In the genomic region with DNA sequence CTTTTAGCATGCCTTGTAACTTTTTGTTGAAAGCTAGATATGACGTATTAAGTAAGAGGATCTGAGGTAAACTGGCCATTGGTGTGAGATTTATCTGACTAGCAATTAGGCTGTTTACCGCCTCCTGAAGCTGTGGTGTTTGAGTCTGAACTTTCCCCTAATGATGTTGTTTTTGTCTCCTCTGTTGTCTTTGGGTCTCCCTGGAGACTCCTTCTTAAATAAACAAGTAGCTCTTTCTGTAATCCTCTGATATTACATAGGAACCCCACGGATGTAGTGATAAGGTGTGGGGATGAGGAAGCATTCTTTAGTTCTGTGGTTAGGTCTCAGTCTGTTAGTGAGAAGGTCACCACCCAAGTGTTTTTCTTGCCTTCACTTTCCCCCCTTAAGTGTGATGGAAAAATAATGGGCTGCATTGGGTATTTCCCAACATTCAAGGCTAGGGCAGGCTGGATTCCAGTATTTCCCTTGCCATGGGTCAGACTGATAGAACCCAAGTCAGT, we compare ENCODE assay signal across 1 cellular context.
A peak's percentile ranks its signal among the peaks of the same experiment; 100 is the strongest.
TF ChIP-seq lines count a peak whose summit lies in the region.

No MANE protein-coding gene starts in this region.

TF ChIP-seq in K562, 482 proteins besides CTCF, POLR2A, EP300 and RAD21 (continued from another document and continues in another):
- TF ChIP-seq CBX3 (IDR thresholded peaks at IDR 0.05; ENCODE audit: borderline replicate concordance in 1 of 2, low read length in 2 of 2) = 0 out of 3 replicates have a peak, but pooled peaks of 1 of the 2 experiments have one; percentile 20
- TF ChIP-seq MAFK (IDR thresholded peaks at IDR 0.05; ENCODE audit: low read length) = peak; percentile 63
- TF ChIP-seq JUND (IDR thresholded peaks at IDR 0.05; ENCODE audit: borderline replicate concordance, low read depth, low read length) = peak; percentile 20; the same call in 1 of the 2 replicates
- TF ChIP-seq JUND (tag; IDR thresholded peaks at IDR 0.05; ENCODE audit: borderline replicate concordance, low read depth, low read length) = peak; percentile 33; the same call in 2 of the 3 replicates
- TF ChIP-seq SOX6 (IDR thresholded peaks at IDR 0.05) = peak; percentile 88
- no peak for TF ChIP-seq MCM3 (IDR thresholded peaks at IDR 0.05)
- TF ChIP-seq, protein P1, sequence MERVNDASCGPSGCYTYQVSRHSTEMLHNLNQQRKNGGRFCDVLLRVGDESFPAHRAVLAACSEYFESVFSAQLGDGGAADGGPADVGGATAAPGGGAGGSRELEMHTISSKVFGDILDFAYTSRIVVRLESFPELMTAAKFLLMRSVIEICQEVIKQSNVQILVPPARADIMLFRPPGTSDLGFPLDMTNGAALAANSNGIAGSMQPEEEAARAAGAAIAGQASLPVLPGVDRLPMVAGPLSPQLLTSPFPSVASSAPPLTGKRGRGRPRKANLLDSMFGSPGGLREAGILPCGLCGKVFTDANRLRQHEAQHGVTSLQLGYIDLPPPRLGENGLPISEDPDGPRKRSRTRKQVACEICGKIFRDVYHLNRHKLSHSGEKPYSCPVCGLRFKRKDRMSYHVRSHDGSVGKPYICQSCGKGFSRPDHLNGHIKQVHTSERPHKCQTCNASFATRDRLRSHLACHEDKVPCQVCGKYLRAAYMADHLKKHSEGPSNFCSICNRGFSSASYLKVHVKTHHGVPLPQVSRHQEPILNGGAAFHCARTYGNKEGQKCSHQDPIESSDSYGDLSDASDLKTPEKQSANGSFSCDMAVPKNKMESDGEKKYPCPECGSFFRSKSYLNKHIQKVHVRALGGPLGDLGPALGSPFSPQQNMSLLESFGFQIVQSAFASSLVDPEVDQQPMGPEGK (CRISPR knock-in tag; IDR thresholded peaks at IDR 0.05; ENCODE audit: borderline replicate concordance) = no peak
- TF ChIP-seq U2AF1 (optimal IDR thresholded peaks at IDR 0.05; ENCODE audit: low read depth, low read length) = no peak
- TF ChIP-seq, protein P2, sequence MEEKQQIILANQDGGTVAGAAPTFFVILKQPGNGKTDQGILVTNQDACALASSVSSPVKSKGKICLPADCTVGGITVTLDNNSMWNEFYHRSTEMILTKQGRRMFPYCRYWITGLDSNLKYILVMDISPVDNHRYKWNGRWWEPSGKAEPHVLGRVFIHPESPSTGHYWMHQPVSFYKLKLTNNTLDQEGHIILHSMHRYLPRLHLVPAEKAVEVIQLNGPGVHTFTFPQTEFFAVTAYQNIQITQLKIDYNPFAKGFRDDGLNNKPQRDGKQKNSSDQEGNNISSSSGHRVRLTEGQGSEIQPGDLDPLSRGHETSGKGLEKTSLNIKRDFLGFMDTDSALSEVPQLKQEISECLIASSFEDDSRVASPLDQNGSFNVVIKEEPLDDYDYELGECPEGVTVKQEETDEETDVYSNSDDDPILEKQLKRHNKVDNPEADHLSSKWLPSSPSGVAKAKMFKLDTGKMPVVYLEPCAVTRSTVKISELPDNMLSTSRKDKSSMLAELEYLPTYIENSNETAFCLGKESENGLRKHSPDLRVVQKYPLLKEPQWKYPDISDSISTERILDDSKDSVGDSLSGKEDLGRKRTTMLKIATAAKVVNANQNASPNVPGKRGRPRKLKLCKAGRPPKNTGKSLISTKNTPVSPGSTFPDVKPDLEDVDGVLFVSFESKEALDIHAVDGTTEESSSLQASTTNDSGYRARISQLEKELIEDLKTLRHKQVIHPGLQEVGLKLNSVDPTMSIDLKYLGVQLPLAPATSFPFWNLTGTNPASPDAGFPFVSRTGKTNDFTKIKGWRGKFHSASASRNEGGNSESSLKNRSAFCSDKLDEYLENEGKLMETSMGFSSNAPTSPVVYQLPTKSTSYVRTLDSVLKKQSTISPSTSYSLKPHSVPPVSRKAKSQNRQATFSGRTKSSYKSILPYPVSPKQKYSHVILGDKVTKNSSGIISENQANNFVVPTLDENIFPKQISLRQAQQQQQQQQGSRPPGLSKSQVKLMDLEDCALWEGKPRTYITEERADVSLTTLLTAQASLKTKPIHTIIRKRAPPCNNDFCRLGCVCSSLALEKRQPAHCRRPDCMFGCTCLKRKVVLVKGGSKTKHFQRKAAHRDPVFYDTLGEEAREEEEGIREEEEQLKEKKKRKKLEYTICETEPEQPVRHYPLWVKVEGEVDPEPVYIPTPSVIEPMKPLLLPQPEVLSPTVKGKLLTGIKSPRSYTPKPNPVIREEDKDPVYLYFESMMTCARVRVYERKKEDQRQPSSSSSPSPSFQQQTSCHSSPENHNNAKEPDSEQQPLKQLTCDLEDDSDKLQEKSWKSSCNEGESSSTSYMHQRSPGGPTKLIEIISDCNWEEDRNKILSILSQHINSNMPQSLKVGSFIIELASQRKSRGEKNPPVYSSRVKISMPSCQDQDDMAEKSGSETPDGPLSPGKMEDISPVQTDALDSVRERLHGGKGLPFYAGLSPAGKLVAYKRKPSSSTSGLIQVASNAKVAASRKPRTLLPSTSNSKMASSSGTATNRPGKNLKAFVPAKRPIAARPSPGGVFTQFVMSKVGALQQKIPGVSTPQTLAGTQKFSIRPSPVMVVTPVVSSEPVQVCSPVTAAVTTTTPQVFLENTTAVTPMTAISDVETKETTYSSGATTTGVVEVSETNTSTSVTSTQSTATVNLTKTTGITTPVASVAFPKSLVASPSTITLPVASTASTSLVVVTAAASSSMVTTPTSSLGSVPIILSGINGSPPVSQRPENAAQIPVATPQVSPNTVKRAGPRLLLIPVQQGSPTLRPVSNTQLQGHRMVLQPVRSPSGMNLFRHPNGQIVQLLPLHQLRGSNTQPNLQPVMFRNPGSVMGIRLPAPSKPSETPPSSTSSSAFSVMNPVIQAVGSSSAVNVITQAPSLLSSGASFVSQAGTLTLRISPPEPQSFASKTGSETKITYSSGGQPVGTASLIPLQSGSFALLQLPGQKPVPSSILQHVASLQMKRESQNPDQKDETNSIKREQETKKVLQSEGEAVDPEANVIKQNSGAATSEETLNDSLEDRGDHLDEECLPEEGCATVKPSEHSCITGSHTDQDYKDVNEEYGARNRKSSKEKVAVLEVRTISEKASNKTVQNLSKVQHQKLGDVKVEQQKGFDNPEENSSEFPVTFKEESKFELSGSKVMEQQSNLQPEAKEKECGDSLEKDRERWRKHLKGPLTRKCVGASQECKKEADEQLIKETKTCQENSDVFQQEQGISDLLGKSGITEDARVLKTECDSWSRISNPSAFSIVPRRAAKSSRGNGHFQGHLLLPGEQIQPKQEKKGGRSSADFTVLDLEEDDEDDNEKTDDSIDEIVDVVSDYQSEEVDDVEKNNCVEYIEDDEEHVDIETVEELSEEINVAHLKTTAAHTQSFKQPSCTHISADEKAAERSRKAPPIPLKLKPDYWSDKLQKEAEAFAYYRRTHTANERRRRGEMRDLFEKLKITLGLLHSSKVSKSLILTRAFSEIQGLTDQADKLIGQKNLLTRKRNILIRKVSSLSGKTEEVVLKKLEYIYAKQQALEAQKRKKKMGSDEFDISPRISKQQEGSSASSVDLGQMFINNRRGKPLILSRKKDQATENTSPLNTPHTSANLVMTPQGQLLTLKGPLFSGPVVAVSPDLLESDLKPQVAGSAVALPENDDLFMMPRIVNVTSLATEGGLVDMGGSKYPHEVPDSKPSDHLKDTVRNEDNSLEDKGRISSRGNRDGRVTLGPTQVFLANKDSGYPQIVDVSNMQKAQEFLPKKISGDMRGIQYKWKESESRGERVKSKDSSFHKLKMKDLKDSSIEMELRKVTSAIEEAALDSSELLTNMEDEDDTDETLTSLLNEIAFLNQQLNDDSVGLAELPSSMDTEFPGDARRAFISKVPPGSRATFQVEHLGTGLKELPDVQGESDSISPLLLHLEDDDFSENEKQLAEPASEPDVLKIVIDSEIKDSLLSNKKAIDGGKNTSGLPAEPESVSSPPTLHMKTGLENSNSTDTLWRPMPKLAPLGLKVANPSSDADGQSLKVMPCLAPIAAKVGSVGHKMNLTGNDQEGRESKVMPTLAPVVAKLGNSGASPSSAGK (IDR thresholded peaks at IDR 0.05) = no peak
- TF ChIP-seq CEBPG (CRISPR knock-in tag; IDR thresholded peaks at IDR 0.05) = no peak
- TF ChIP-seq CEBPG (tag; conservative IDR thresholded peaks at IDR 0.05 in 1 of 2, IDR thresholded peaks at IDR 0.05 in 1 of 2) = peak; percentile 65 to 67
- TF ChIP-seq CREM (IDR thresholded peaks at IDR 0.05; ENCODE audit: low read depth) = 0 out of 2 replicates have a peak, but pooled peaks have one; percentile 25
- TF ChIP-seq ETV1 (tag; conservative IDR thresholded peaks at IDR 0.05; ENCODE audit: low read depth) = no peak
- peak; percentile 31; the same call in 1 of the 2 replicates for TF ChIP-seq KLF16 (IDR thresholded peaks at IDR 0.05)
- TF ChIP-seq ATF7 (IDR thresholded peaks at IDR 0.05) = peak; percentile 82
- 0 out of 2 replicates have a peak, but pooled peaks have one; percentile 40 for TF ChIP-seq NFATC3 (IDR thresholded peaks at IDR 0.05)
- no peak for TF ChIP-seq GABPB2 (CRISPR knock-in tag; conservative IDR thresholded peaks at IDR 0.05)
- peak; percentile 60; the same call in 1 of the 2 replicates for TF ChIP-seq CC2D1A (IDR thresholded peaks at IDR 0.05)
- no peak for TF ChIP-seq DIDO1 (tag; IDR thresholded peaks at IDR 0.05; ENCODE audit: low read depth)
- TF ChIP-seq, protein P3, sequence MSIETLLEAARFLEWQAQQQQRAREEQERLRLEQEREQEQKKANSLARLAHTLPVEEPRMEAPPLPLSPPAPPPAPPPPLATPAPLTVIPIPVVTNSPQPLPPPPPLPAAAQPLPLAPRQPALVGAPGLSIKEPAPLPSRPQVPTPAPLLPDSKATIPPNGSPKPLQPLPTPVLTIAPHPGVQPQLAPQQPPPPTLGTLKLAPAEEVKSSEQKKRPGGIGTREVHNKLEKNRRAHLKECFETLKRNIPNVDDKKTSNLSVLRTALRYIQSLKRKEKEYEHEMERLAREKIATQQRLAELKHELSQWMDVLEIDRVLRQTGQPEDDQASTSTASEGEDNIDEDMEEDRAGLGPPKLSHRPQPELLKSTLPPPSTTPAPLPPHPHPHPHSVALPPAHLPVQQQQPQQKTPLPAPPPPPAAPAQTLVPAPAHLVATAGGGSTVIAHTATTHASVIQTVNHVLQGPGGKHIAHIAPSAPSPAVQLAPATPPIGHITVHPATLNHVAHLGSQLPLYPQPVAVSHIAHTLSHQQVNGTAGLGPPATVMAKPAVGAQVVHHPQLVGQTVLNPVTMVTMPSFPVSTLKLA (conservative IDR thresholded peaks at IDR 0.05) = peak in 1 of 2 experiments; percentile 38; a peak in 1 of 4 replicates
- no peak for TF ChIP-seq SMC3 (conservative IDR thresholded peaks at IDR 0.05; ENCODE audit: insufficient read depth, low read depth, low read length)
- peak; percentile 79 for TF ChIP-seq NFE2 (IDR thresholded peaks at IDR 0.05; ENCODE audit: low read depth)
- peak; percentile 59; the same call in 1 of the 2 replicates for TF ChIP-seq NCOA1 (IDR thresholded peaks at IDR 0.05; ENCODE audit: low read depth)
- TF ChIP-seq PML (IDR thresholded peaks at IDR 0.05; ENCODE audit: low read length) = peak; percentile 75
- TF ChIP-seq, protein P4, sequence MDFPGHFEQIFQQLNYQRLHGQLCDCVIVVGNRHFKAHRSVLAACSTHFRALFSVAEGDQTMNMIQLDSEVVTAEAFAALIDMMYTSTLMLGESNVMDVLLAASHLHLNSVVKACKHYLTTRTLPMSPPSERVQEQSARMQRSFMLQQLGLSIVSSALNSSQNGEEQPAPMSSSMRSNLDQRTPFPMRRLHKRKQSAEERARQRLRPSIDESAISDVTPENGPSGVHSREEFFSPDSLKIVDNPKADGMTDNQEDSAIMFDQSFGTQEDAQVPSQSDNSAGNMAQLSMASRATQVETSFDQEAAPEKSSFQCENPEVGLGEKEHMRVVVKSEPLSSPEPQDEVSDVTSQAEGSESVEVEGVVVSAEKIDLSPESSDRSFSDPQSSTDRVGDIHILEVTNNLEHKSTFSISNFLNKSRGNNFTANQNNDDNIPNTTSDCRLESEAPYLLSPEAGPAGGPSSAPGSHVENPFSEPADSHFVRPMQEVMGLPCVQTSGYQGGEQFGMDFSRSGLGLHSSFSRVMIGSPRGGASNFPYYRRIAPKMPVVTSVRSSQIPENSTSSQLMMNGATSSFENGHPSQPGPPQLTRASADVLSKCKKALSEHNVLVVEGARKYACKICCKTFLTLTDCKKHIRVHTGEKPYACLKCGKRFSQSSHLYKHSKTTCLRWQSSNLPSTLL (IDR thresholded peaks at IDR 0.05) = no peak
- TF ChIP-seq MTA3 (IDR thresholded peaks at IDR 0.05; ENCODE audit: borderline replicate concordance) = 0 out of 2 replicates have a peak, but pooled peaks have one; percentile 63
- TF ChIP-seq HDAC3 (IDR thresholded peaks at IDR 0.05; ENCODE audit: borderline replicate concordance, partially characterized antibody) = peak; percentile 85
- TF ChIP-seq, protein P5, sequence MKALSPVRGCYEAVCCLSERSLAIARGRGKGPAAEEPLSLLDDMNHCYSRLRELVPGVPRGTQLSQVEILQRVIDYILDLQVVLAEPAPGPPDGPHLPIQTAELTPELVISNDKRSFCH (CRISPR knock-in tag; IDR thresholded peaks at IDR 0.05) = no peak
- TF ChIP-seq, protein P5 (tag; IDR thresholded peaks at IDR 0.05) = peak; percentile 94
- peak; percentile 89 for TF ChIP-seq NCOR1 (IDR thresholded peaks at IDR 0.05)
- peak; percentile 100 for TF ChIP-seq FOXJ2 (tag; IDR thresholded peaks at IDR 0.05)
- peak; percentile 91 for TF ChIP-seq FOXK2 (conservative IDR thresholded peaks at IDR 0.05 in 1 of 2, IDR thresholded peaks at IDR 0.05 in 1 of 2; ENCODE audit: low read depth in 2 of 2)
- TF ChIP-seq ZNF668 (CRISPR knock-in tag; IDR thresholded peaks at IDR 0.05) = no peak
- TF ChIP-seq ZNF444 (CRISPR knock-in tag; IDR thresholded peaks at IDR 0.05) = no peak
- TF ChIP-seq FOSL1 (tag; conservative IDR thresholded peaks at IDR 0.05) = peak; percentile 69; the same call in 1 of the 2 replicates
- TF ChIP-seq, protein P6, sequence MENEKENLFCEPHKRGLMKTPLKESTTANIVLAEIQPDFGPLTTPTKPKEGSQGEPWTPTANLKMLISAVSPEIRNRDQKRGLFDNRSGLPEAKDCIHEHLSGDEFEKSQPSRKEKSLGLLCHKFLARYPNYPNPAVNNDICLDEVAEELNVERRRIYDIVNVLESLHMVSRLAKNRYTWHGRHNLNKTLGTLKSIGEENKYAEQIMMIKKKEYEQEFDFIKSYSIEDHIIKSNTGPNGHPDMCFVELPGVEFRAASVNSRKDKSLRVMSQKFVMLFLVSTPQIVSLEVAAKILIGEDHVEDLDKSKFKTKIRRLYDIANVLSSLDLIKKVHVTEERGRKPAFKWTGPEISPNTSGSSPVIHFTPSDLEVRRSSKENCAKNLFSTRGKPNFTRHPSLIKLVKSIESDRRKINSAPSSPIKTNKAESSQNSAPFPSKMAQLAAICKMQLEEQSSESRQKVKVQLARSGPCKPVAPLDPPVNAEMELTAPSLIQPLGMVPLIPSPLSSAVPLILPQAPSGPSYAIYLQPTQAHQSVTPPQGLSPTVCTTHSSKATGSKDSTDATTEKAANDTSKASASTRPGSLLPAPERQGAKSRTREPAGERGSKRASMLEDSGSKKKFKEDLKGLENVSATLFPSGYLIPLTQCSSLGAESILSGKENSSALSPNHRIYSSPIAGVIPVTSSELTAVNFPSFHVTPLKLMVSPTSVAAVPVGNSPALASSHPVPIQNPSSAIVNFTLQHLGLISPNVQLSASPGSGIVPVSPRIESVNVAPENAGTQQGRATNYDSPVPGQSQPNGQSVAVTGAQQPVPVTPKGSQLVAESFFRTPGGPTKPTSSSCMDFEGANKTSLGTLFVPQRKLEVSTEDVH (IDR thresholded peaks at IDR 0.05; ENCODE audit: low read depth, partially characterized antibody) = no peak
- TF ChIP-seq HDAC2 (IDR thresholded peaks at IDR 0.05) = peak; percentile 43; the same call in 1 of the 2 replicates
- TF ChIP-seq FOXM1 (IDR thresholded peaks at IDR 0.05; ENCODE audit: low read depth) = peak; percentile 64; the same call in 1 of the 2 replicates
- TF ChIP-seq FOXM1 (CRISPR knock-in tag; IDR thresholded peaks at IDR 0.05; ENCODE audit: low read depth) = no peak
- TF ChIP-seq TAL1 (IDR thresholded peaks at IDR 0.05) = peak; percentile 89
- no peak for TF ChIP-seq ZC3H4 (CRISPR knock-in tag; IDR thresholded peaks at IDR 0.05; ENCODE audit: borderline replicate concordance)
- TF ChIP-seq FOXA1 (IDR thresholded peaks at IDR 0.05; ENCODE audit: borderline replicate concordance) = peak; percentile 88
- TF ChIP-seq ZNF121 (CRISPR knock-in tag; conservative IDR thresholded peaks at IDR 0.05) = peak; percentile 45; the same call in 1 of the 2 replicates
